In genomic region chr4:27176400-27176799, GRCh38 we compare ENCODE assay signal across 9 cellular contexts.
DNase-seq lines count a peak whose midpoint lies in the region; ATAC-seq, FAIRE-seq and TF ChIP-seq lines count a peak whose summit lies in the region.
"Had no signal": no experiment of that assay in that cellular context is flagged by ENCODE, and none has a peak within 500 bp of the region (broad histone marks: within the 10 kb centered on the region; RNA-seq: fewer than 3 reads in every experiment).

No MANE protein-coding gene starts in this region.

- no peak overlapping the region for H3K4me3 ChIP-seq in A549
- H3K4me3 ChIP-seq in H7 (ENCODE audit: insufficient read depth, low read depth, low read length), result no peak overlapping the region
- H3K4me3 ChIP-seq in fibroblast of lung (replicated peaks in 1 of 4; ENCODE audit: control extremely low read depth in 1 of 4, insufficient read depth in 1 of 4, low read depth in 3 of 4, low read length in 4 of 4), result no peak overlapping the region
- H3K4me3 ChIP-seq: psoas muscle had no signal

- no peak overlapping the region for H3K27ac ChIP-seq in A549
- H3K27ac ChIP-seq in fibroblast of lung (ENCODE audit: insufficient read depth, low read length), result no peak overlapping the region
- H3K27ac ChIP-seq: psoas muscle had no signal

- no peak overlapping the region for H3K4me2 ChIP-seq in A549
- no peak overlapping the region for H3K4me2 ChIP-seq in fibroblast of lung (ENCODE audit: extremely low read depth, insufficient read depth, low read length)

- POLR2A ChIA-PET in A549 (lab: Yijun Ruan, JAX), result no interaction called here

- no peak overlapping the region for H3K9ac ChIP-seq in fibroblast of lung (ENCODE audit: insufficient read depth, low read length)

- H4K20me1 ChIP-seq in fibroblast of lung (ENCODE audit: control insufficient read depth, extremely low read depth, insufficient read depth, low read length), result no peaks in the 10 kb centered on the region

- no peaks in the 10 kb centered on the region for H3K36me3 ChIP-seq in H7 (replicated peaks; ENCODE audit: control insufficient read depth, insufficient read depth, low read length)
- no peaks in the 10 kb centered on the region for H3K36me3 ChIP-seq in fibroblast of lung (ENCODE audit: control insufficient read depth, insufficient read depth, low read length)

- no peak for TF ChIP-seq EP300 in A549 (IDR thresholded peaks at IDR 0.05)

- H3K27me3 ChIP-seq in H7 (ENCODE audit: control insufficient read depth, insufficient read depth, low read length) (no peaks in the 10 kb centered on the region), fibroblast of lung (ENCODE audit: control insufficient read depth, insufficient read depth, low read length) (no peaks in the 10 kb centered on the region)

- no peak overlapping the region for H2AFZ ChIP-seq in fibroblast of lung (ENCODE audit: low read length)

- H3K9me3 ChIP-seq in A549 (no peaks in the 10 kb centered on the region), fibroblast of lung (ENCODE audit: control insufficient read depth, insufficient read depth, low read depth, low read length) (no peaks in the 10 kb centered on the region)
- H3K9me3 ChIP-seq: psoas muscle had no signal

- TF ChIP-seq CTCF in A549 (IDR thresholded peaks at IDR 0.05), result no peak; the same call in 2 of the 3 replicates
- peak; percentile 6 to 58 for TF ChIP-seq CTCF in fibroblast of lung (conservative IDR thresholded peaks at IDR 0.05 in 1 of 2, IDR thresholded peaks at IDR 0.05 in 1 of 2; ENCODE audit: low read depth in 1 of 2, low read length in 2 of 2)

- no peak for TF ChIP-seq POLR2A in A549 (IDR thresholded peaks at IDR 0.05; ENCODE audit: low read length)

- DNase-seq in A549 (ENCODE audit: low read depth in 1 of 2, low spot score in 1 of 2) (peak in 1 of 2 experiments; percentile 14), H7 (peak; percentile 20), NCI-H774 (lab: John Stamatoyannopoulos, UW) (peak; percentile 69), fibroblast of lung (ENCODE audit: low read depth in 2 of 2) (peak; percentile 12 to 63), putamen (ENCODE audit: low spot score) (peak; percentile 32)
- DNase-seq in activated effector memory CD4-positive, alpha-beta T cell treated with Interleukin-2 at 50 U/mL for 16 hours, result no peak
- DNase-seq in stimulated activated CD4-positive, alpha-beta T cell treated with anti-CD3 and anti-CD28 coated beads, Interleukin-4, amount 100 ng/mL, for 1 hour, result no peak

- WGBS in A549 (ENCODE audit: missing lambda C conversion rate), result 3% methylated on average over 3 of the region's 3 CpGs

- no peaks in the 10 kb centered on the region for H3K79me2 ChIP-seq in fibroblast of lung (ENCODE audit: control insufficient read depth, insufficient read depth, low read length)

- TF ChIP-seq RAD21 in A549 (conservative IDR thresholded peaks at IDR 0.05 in 1 of 2, IDR thresholded peaks at IDR 0.05 in 1 of 2), result peak; percentile 29 to 43; a peak in 1 of 5 replicates

- CTCF ChIA-PET in A549 (lab: Yijun Ruan, JAX), result no interaction called here

- FAIRE-seq in A549 (lab: Jason Lieb, UNC), result no peak

- peak; percentile 64 to 66; a peak in 5 of 6 replicates for ATAC-seq in A549
- ATAC-seq in GM21619 (IDR thresholded peaks at IDR 0.05; ENCODE audit: unreplicated experiment), result no peak
- ATAC-seq: psoas muscle had no signal

- no peaks in the 10 kb centered on the region for H3K4me1 ChIP-seq in A549
- H3K4me1 ChIP-seq in fibroblast of lung (ENCODE audit: control insufficient read depth, extremely low read depth, insufficient read depth, low read length), result no peaks in the 10 kb centered on the region
- H3K4me1 ChIP-seq: psoas muscle had no signal

TF ChIP-seq in A549, 52 proteins besides CTCF, POLR2A, EP300 and RAD21:
- TF ChIP-seq REST (IDR thresholded peaks at IDR 0.05), result no peak
- TF ChIP-seq TFCP2L1 (CRISPR knock-in tag; IDR thresholded peaks at IDR 0.05), result no peak
- TF ChIP-seq ESRRA (IDR thresholded peaks at IDR 0.05; ENCODE audit: borderline replicate concordance, low read length), result no peak
- TF ChIP-seq MYC (IDR thresholded peaks at IDR 0.05; ENCODE audit: borderline replicate concordance, low read length), result no peak
- no peak for TF ChIP-seq RFX5 (IDR thresholded peaks at IDR 0.05)
- no peak for TF ChIP-seq HOXB13 (CRISPR knock-in tag; IDR thresholded peaks at IDR 0.05; ENCODE audit: low read depth)
- TF ChIP-seq RNF2 (IDR thresholded peaks at IDR 0.05; ENCODE audit: borderline replicate concordance, low read depth), result no peak

Comparison
In these comparisons a context has a peak if more than half of its experiments do, and no peak if none do; other contexts are left out.
1. DNase-seq: peak in H7 (single experiment), NCI-H774 (single experiment), fibroblast of lung (2 of 2) and putamen (single experiment); none in activated effector memory CD4-positive, alpha-beta T cell treated with Interleukin-2 at 50 U/mL for 16 hours (single experiment) and stimulated activated CD4-positive, alpha-beta T cell treated with anti-CD3 and anti-CD28 coated beads, Interleukin-4, amount 100 ng/mL, for 1 hour (single experiment).